ENCODE assay signal across 1 cellular context in the genomic region with DNA sequence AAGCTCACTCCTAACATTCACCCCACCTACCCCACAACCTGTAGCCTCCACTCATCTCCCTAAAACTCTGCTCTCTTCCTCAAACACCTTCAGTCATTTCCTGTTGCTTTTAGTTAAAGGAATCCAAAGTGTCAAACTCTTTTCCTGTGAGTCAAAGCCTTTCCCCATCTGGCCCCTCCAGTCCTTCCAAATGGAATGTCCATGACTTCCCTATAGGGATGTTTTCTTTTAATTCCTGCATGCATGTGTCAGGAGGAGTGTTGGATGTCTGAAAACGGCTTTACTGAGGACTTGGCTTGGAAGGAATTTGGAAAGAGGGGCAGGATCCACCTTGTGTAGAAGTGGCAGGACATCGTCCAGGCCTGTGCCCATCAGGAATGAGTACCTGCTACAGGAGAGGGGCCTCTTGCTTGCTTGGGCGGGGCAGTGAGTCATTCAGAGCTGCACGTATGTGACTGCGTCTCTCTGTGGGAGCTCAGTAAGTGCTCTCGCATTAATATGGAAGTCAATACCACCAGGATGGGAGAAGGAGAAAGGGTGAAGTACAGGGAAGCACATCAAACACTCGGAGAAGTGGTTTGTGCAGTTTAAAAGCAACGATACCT.
TF ChIP-seq lines count a peak whose summit lies in the region.

No MANE protein-coding gene starts in this region.

TF ChIP-seq in H1, 55 proteins besides CTCF, POLR2A, EP300 and RAD21 (continued from another document):
- TF ChIP-seq, protein P1, sequence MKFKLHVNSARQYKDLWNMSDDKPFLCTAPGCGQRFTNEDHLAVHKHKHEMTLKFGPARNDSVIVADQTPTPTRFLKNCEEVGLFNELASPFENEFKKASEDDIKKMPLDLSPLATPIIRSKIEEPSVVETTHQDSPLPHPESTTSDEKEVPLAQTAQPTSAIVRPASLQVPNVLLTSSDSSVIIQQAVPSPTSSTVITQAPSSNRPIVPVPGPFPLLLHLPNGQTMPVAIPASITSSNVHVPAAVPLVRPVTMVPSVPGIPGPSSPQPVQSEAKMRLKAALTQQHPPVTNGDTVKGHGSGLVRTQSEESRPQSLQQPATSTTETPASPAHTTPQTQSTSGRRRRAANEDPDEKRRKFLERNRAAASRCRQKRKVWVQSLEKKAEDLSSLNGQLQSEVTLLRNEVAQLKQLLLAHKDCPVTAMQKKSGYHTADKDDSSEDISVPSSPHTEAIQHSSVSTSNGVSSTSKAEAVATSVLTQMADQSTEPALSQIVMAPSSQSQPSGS (IDR thresholded peaks at IDR 0.05; ENCODE audit: low read length): no peak
- TF ChIP-seq PHF8 (conservative IDR thresholded peaks at IDR 0.05; ENCODE audit: low read depth, low read length) (no peak), RBBP5 (IDR thresholded peaks at IDR 0.05; ENCODE audit: borderline replicate concordance, low read depth, low read length) (no peak)
- TF ChIP-seq, protein P2, sequence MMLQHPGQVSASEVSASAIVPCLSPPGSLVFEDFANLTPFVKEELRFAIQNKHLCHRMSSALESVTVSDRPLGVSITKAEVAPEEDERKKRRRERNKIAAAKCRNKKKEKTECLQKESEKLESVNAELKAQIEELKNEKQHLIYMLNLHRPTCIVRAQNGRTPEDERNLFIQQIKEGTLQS (IDR thresholded peaks at IDR 0.05; ENCODE audit: insufficient read depth, low read depth, low read length): no peak
TF ChIP-seq in H1: peak in this region for 0.
